ENCODE assay signal across 21 cellular contexts in the genomic region with DNA sequence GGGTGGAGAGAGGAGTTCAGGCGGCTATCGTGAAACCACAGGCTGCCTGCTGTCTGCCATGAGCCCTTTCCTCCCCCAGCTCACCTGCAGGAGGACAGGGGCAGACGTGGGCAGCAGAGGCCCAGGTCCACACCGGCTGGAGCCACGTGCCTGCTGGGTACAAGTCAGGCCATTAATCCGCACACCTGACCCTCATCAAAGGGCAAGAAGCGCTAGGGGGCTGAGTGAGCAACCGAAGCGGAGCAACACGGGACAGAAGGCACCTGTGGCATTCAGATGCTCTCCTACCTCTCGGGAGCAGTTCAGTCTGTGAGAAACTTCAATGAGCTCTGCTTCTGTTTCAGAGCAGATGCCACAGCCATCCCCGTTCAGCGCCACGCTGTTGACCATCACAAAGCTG.
"Had no signal": no experiment of that assay in that cellular context is flagged by ENCODE, and none has a peak within 500 bp of the region (broad histone marks: within the 10 kb centered on the region; RNA-seq: fewer than 3 reads in every experiment).

No MANE protein-coding gene starts in this region.

- H3K9ac ChIP-seq: neural progenitor cell had no signal

- H3K4me2 ChIP-seq: neural progenitor cell had no signal

- H3K36me3 ChIP-seq: neural progenitor cell had no signal

- H3K4me3 Mint-ChIP-seq: activated CD4-positive, alpha-beta T cell treated with anti-CD3 and anti-CD28 coated beads, Interleukin-2, amount 10 ng/mL, durations not matched to agents 24 days and 14 days; activated CD8-positive, alpha-beta memory T cell treated with anti-CD3 and anti-CD28 coated beads, Interleukin-2, amount 10 ng/mL, durations not matched to agents 7 days and 5 days; activated CD8-positive, alpha-beta T cell treated with anti-CD3 and anti-CD28 coated beads for 36 hours; activated naive CD4-positive, alpha-beta T cell treated with anti-CD3 and anti-CD28 coated beads, Interleukin-2, amount 50 U/mL, for 24 hours; immature natural killer cell; mesothelial cell of epicardium; naive thymus-derived CD8-positive, alpha-beta T cell; neural progenitor cell; T-helper 1 cell treated with Interleukin-12 subunit alpha and Interleukin-12 subunit beta and Interleukin-4 antibody, amounts not matched to agents 30 μg/mL and 1 μg/mL, for 36 hours had no signal

- H3K27ac ChIP-seq: body of pancreas, cardiac muscle cell, foreskin keratinocyte, neural progenitor cell, prostate gland had no signal

- H3K27me3 Mint-ChIP-seq: activated CD4-positive, alpha-beta T cell treated with anti-CD3 and anti-CD28 coated beads, Interleukin-2, amount 10 ng/mL, durations not matched to agents 24 days and 14 days; activated CD8-positive, alpha-beta memory T cell treated with anti-CD3 and anti-CD28 coated beads, Interleukin-2, amount 10 ng/mL, durations not matched to agents 7 days and 5 days; activated CD8-positive, alpha-beta T cell treated with anti-CD3 and anti-CD28 coated beads for 36 hours; activated naive CD4-positive, alpha-beta T cell treated with anti-CD3 and anti-CD28 coated beads, Interleukin-2, amount 50 U/mL, for 24 hours; naive thymus-derived CD8-positive, alpha-beta T cell had no signal

- H3K4me1 ChIP-seq: body of pancreas, neural progenitor cell, prostate gland had no signal

- H2AFZ ChIP-seq: neural progenitor cell had no signal

- H3K27ac Mint-ChIP-seq: activated CD4-positive, alpha-beta T cell treated with anti-CD3 and anti-CD28 coated beads, Interleukin-2, amount 10 ng/mL, durations not matched to agents 24 days and 14 days; activated CD8-positive, alpha-beta memory T cell treated with anti-CD3 and anti-CD28 coated beads, Interleukin-2, amount 10 ng/mL, durations not matched to agents 7 days and 5 days; activated CD8-positive, alpha-beta T cell treated with anti-CD3 and anti-CD28 coated beads for 36 hours; activated naive CD4-positive, alpha-beta T cell treated with anti-CD3 and anti-CD28 coated beads, Interleukin-2, amount 50 U/mL, for 24 hours; mesothelial cell of epicardium; neural progenitor cell; T-helper 1 cell treated with Interleukin-12 subunit alpha and Interleukin-12 subunit beta and Interleukin-4 antibody, amounts not matched to agents 30 μg/mL and 1 μg/mL, for 36 hours had no signal

- ATAC-seq: activated CD8-positive, alpha-beta memory T cell treated with anti-CD3 and anti-CD28 coated beads, Interleukin-2, amount 10 ng/mL, durations not matched to agents 7 days and 5 days; activated CD8-positive, alpha-beta T cell treated with anti-CD3 and anti-CD28 coated beads for 36 hours; body of pancreas; naive thymus-derived CD8-positive, alpha-beta T cell had no signal

- H3K9me3 ChIP-seq: body of pancreas, left lung, prostate gland, upper lobe of left lung had no signal

- H3K27me3 ChIP-seq: body of pancreas, cardiac muscle cell, foreskin keratinocyte, left lung, neural progenitor cell, upper lobe of left lung had no signal

- H3K9me3 Mint-ChIP-seq: activated CD4-positive, alpha-beta T cell treated with anti-CD3 and anti-CD28 coated beads, Interleukin-2, amount 10 ng/mL, durations not matched to agents 24 days and 14 days; activated CD8-positive, alpha-beta T cell treated with anti-CD3 and anti-CD28 coated beads for 36 hours; activated naive CD4-positive, alpha-beta T cell treated with anti-CD3 and anti-CD28 coated beads, Interleukin-2, amount 50 U/mL, for 24 hours; immature natural killer cell; mesothelial cell of epicardium; naive thymus-derived CD8-positive, alpha-beta T cell; neural progenitor cell; T-helper 1 cell treated with Interleukin-12 subunit alpha and Interleukin-12 subunit beta and Interleukin-4 antibody, amounts not matched to agents 30 μg/mL and 1 μg/mL, for 36 hours had no signal

- DNase-seq: activated CD4-positive, alpha-beta T cell treated with anti-CD3 and anti-CD28 coated beads, Interleukin-2, amount 10 ng/mL, durations not matched to agents 24 days and 14 days; activated CD8-positive, alpha-beta memory T cell treated with anti-CD3 and anti-CD28 coated beads, Interleukin-2, amount 10 ng/mL, durations not matched to agents 7 days and 5 days; activated CD8-positive, alpha-beta T cell treated with anti-CD3 and anti-CD28 coated beads for 36 hours; activated gamma-delta T cell treated with Interleukin-2 at 50 U/mL for 16 hours; activated T-cell treated with anti-CD3 and anti-CD28 coated beads for 4 hours; anterior cingulate cortex; body of pancreas; erythroblast; foreskin keratinocyte; immature natural killer cell; left lung; naive thymus-derived CD8-positive, alpha-beta T cell; stimulated activated CD4-positive, alpha-beta T cell treated with anti-CD3 and anti-CD28 coated beads, Interleukin-4, amount 100 ng/mL, for 24 hours; stimulated activated naive CD4-positive, alpha-beta T cell treated with Interleukin-2 at 50 U/mL for 16 hours; upper lobe of left lung had no signal

- H3K4me1 Mint-ChIP-seq: activated naive CD4-positive, alpha-beta T cell treated with anti-CD3 and anti-CD28 coated beads, Interleukin-2, amount 50 U/mL, for 24 hours had no signal

- H3K4me3 ChIP-seq: body of pancreas, cardiac muscle cell, left lung, neural progenitor cell, prostate gland, upper lobe of left lung had no signal
